In the genomic region with DNA sequence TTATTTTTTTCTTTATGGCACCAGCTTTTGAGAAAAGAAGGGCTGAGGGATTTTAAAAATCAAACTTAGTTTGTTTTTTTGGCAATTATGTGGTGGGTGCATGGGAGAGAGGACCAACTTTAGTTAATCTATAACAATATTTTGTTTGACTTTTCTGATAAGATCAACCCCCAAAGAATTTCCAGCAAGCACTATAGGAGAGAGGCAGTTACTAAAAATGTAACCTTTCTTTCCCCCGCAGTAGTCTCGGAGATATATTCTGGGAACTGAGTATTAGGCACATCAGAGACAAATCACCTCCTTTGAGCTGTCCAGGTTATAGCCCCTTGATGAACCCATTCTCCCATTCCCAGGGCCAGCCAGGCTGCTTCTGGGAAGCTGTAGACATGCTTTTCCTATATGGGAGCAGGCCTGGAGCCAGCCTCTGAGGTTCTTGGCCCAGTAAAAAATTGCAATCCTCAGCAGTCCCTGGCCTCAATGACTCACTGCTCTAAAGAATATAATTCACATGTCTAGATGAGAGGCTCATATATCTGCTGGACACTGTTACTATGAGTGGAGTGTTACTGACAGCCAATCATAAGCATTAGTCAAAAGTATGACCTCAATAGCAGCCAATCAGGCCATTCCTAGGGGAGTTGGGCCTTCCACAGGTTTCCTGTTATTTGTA, we compare ENCODE assay signal across 17 cellular contexts.
DNase-seq lines count a peak whose midpoint lies in the region; ATAC-seq and TF ChIP-seq lines count a peak whose summit lies in the region.
"Had no signal": no experiment of that assay in that cellular context is flagged by ENCODE, and none has a peak within 500 bp of the region (broad histone marks: within the 10 kb centered on the region; RNA-seq: fewer than 3 reads in every experiment).

No MANE protein-coding gene starts in this region.

- H3K4me1 ChIP-seq in gastrocnemius medialis: peaks cover 0 to 25% of the 10 kb centered on the region in 2 donors
- H3K4me1 ChIP-seq: HAP-1 had no signal

- no peaks in the 10 kb centered on the region for H3K27me3 ChIP-seq in gastrocnemius medialis

- peak overlapping the region in 3 of 4 donors; percentile 50 to 72 (median 55) for H3K27ac ChIP-seq in gastrocnemius medialis

- peak; percentile 99 for ATAC-seq in gastrocnemius medialis
- ATAC-seq: T-helper 17 cell had no signal

- DNase-seq in HEK293T (ENCODE audit: extremely low spot score) (peak; percentile 14), SW480 (ENCODE audit: low spot score) (peak; percentile 18), fibroblast of villous mesenchyme (ENCODE audit: low read depth) (peak; percentile 4), gastrocnemius medialis (peak; percentile 41 to 66), NCI-H2171 (lab: John Stamatoyannopoulos, UW) (no peak), NCI-H1105 treated with DMSO at 0.1 percent for 48 hours (lab: John Stamatoyannopoulos, UW) (no peak), retina (no peak), NCI-H1417 (lab: John Stamatoyannopoulos, UW) (no peak)
- DNase-seq: activated CD4-positive, CD25-positive, alpha-beta regulatory T cell treated with anti-CD3 and anti-CD28 coated beads, Interleukin-2, amount 50 U/mL, for 72 hours; activated naive CD4-positive, alpha-beta T cell treated with anti-CD3 and anti-CD28 coated beads, Interleukin-2, amount 50 U/mL, for 16 hours; Caco-2; endodermal cell; midbrain; RPMI8226; stimulated activated naive CD4-positive, alpha-beta T cell treated with Interleukin-2 at 50 U/mL for 16 hours; T-helper 17 cell had no signal

- in situ Hi-C loops in gastrocnemius medialis (cut with MboI; ENCODE audit: low sequenced_read_pairs in 4 of 4): no loop called here

- CTCF ChIA-PET in HEK293T (lab: Yijun Ruan, JAX): no interaction called here

- POLR2A ChIA-PET in HEK293T (lab: Yijun Ruan, JAX): no interaction called here

- H3K4me3 ChIP-seq in fibroblast of villous mesenchyme (ENCODE audit: low read depth, low read length) (no peak overlapping the region), gastrocnemius medialis (no peak overlapping the region)
- H3K4me3 ChIP-seq: HAP-1 had no signal

- intact Hi-C loops in gastrocnemius medialis (cut with DNase I; ENCODE audit: low total_unique reads): no loop called here

- TF ChIP-seq POLR2A in gastrocnemius medialis (IDR thresholded peaks at IDR 0.05): no peak

- H3K9me3 ChIP-seq in gastrocnemius medialis: no peaks in the 10 kb centered on the region
- H3K9me3 ChIP-seq: Caco-2, HAP-1 had no signal

- H3K36me3 ChIP-seq in gastrocnemius medialis: no peaks in the 10 kb centered on the region
- H3K36me3 ChIP-seq: HAP-1 had no signal

- TF ChIP-seq CTCF in fibroblast of villous mesenchyme (IDR thresholded peaks at IDR 0.05; ENCODE audit: insufficient read depth, low read depth, low read length) (no peak), gastrocnemius medialis (IDR thresholded peaks at IDR 0.05 in 4 of 5, conservative IDR thresholded peaks at IDR 0.05 in 1 of 5) (no peak)

TF ChIP-seq in HEK293T, 16 proteins besides CTCF, POLR2A, EP300 and RAD21:
- TF ChIP-seq FOXA1 (IDR thresholded peaks at IDR 0.05): no peak
- TF ChIP-seq FOXK2 (IDR thresholded peaks at IDR 0.05): no peak
- TF ChIP-seq L3MBTL2 (conservative IDR thresholded peaks at IDR 0.05): no peak
- no peak for TF ChIP-seq BHLHE40 (IDR thresholded peaks at IDR 0.05; ENCODE audit: borderline replicate concordance)
- TF ChIP-seq, protein P1, sequence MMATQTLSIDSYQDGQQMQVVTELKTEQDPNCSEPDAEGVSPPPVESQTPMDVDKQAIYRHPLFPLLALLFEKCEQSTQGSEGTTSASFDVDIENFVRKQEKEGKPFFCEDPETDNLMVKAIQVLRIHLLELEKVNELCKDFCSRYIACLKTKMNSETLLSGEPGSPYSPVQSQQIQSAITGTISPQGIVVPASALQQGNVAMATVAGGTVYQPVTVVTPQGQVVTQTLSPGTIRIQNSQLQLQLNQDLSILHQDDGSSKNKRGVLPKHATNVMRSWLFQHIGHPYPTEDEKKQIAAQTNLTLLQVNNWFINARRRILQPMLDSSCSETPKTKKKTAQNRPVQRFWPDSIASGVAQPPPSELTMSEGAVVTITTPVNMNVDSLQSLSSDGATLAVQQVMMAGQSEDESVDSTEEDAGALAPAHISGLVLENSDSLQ (IDR thresholded peaks at IDR 0.05): no peak
- TF ChIP-seq SUZ12 (IDR thresholded peaks at IDR 0.05): no peak
- TF ChIP-seq FOXM1 (IDR thresholded peaks at IDR 0.05; ENCODE audit: borderline replicate concordance): no peak
- no peak for TF ChIP-seq NFRKB (IDR thresholded peaks at IDR 0.05)
- TF ChIP-seq SP1 (IDR thresholded peaks at IDR 0.05): no peak
- no peak for TF ChIP-seq ELF4 (IDR thresholded peaks at IDR 0.05)
- no peak for TF ChIP-seq HDGF (IDR thresholded peaks at IDR 0.05; ENCODE audit: borderline replicate concordance)
- no peak for TF ChIP-seq CTBP1 (IDR thresholded peaks at IDR 0.05; ENCODE audit: borderline replicate concordance)
- no peak for TF ChIP-seq ZNF384 (IDR thresholded peaks at IDR 0.05)
- no peak for TF ChIP-seq LEF1 (IDR thresholded peaks at IDR 0.05; ENCODE audit: borderline replicate concordance)
- TF ChIP-seq ARNT (IDR thresholded peaks at IDR 0.05): no peak

Comparison
In these comparisons a context has a peak if more than half of its experiments do, and no peak if none do; other contexts are left out.
1. DNase-seq: peak in HEK293T (single experiment), SW480 (single experiment), fibroblast of villous mesenchyme (single experiment) and gastrocnemius medialis (2 of 2); none in NCI-H2171 (single experiment), NCI-H1105 treated with DMSO at 0.1 percent for 48 hours (single experiment), retina (single experiment) and NCI-H1417 (0 of 3).